ENCODE assay signal across 17 cellular contexts in genomic region chr14:58636129-58636528, GRCh38. TPM values are rescaled to one million over a fixed set of nuclear protein-coding genes. Genes with fewer than 3 reads are reported as not detected.
A peak's percentile ranks its signal among the peaks of the same experiment; 100 is the strongest.
DNase-seq lines count a peak whose midpoint lies in the region; ATAC-seq, FAIRE-seq and TF ChIP-seq lines count a peak whose summit lies in the region.
"Had no signal": no experiment of that assay in that cellular context is flagged by ENCODE, and none has a peak within 500 bp of the region (broad histone marks: within the 10 kb centered on the region; RNA-seq: fewer than 3 reads in every experiment).

No MANE protein-coding gene starts in this region.

- H3K27ac ChIP-seq in CD4-positive, CD25-positive, alpha-beta regulatory T cell (ENCODE audit: insufficient read depth, low read length, poor library complexity, severe bottlenecking): no peak overlapping the region
- H3K27ac ChIP-seq in ascending aorta: peak overlapping the region; percentile 99

- H3K4me3 Mint-ChIP-seq in CD4-positive, CD25-positive, alpha-beta regulatory T cell: peak overlapping the region in 3 of 4 donors; percentile 25 to 58 (median 38)
- peak overlapping the region; percentile 87 for H3K4me3 Mint-ChIP-seq in nephron progenitor cell

- H3K4me1 Mint-ChIP-seq in CD4-positive, CD25-positive, alpha-beta regulatory T cell: peaks cover 6 to 23% (median 11%) of the 10 kb centered on the region in 4 donors
- peaks cover 69% of the 10 kb centered on the region for H3K4me1 Mint-ChIP-seq in nephron progenitor cell

- H3K9me3 Mint-ChIP-seq in CD4-positive, CD25-positive, alpha-beta regulatory T cell: peaks cover 0 to 1% (median 0%) of the 10 kb centered on the region in 7 donors
- no peaks in the 10 kb centered on the region for H3K9me3 Mint-ChIP-seq in nephron progenitor cell

- intact Hi-C loops in ascending aorta (cut with DNase I): loop anchor here (2.0 to 10.0 kb wide), 6 partner anchors 96 to 846 kb away; partner anchors contain the start of genes JKAMP and L3HYPDH

- H3K27me3 ChIP-seq in CD4-positive, CD25-positive, alpha-beta regulatory T cell (ENCODE audit: control insufficient read depth, insufficient read depth, low read length): peaks cover 38% of the 10 kb centered on the region
- no peaks in the 10 kb centered on the region for H3K27me3 ChIP-seq in ascending aorta

- DNase-seq in CD4-positive, CD25-positive, alpha-beta regulatory T cell: no peak
- DNase-seq in GM18507 (ENCODE audit: extremely low spot score, insufficient read length, low read depth) (no peak), ascending aorta (ENCODE audit: low spot score in 2 of 2) (no peak), nephron progenitor cell (no peak), GM13976 (ENCODE audit: low spot score) (no peak), NCI-H187 (lab: John Stamatoyannopoulos, UW) (no peak)
- no peak for DNase-seq in stimulated activated CD8-positive, alpha-beta memory T cell treated with anti-CD3 and anti-CD28 coated beads, Interleukin-4, amount 100 ng/mL, for 48 hours
- DNase-seq: activated gamma-delta T cell, Caco-2, EL, esophagus squamous epithelium, left colon, NCI-H1417, NCI-H2107, NCI-H510A treated with DMSO at 0.1 percent for 48 hours, right cardiac atrium had no signal

- TF ChIP-seq CTCF in ascending aorta (IDR thresholded peaks at IDR 0.05) (no peak), nephron progenitor cell (IDR thresholded peaks at IDR 0.05) (no peak), GM13976 (IDR thresholded peaks at IDR 0.05; ENCODE audit: borderline replicate concordance, control extremely low read depth, extremely low read depth, insufficient read depth, missing control alignments) (no peak)

- peaks cover 60% of the 10 kb centered on the region for H3K27me3 Mint-ChIP-seq in CD4-positive, CD25-positive, alpha-beta regulatory T cell
- H3K27me3 Mint-ChIP-seq in nephron progenitor cell (ENCODE audit: low read depth, poor library complexity): no peaks in the 10 kb centered on the region

- H3K36me3 Mint-ChIP-seq in CD4-positive, CD25-positive, alpha-beta regulatory T cell: no peaks in the 10 kb centered on the region
- H3K36me3 Mint-ChIP-seq in nephron progenitor cell (ENCODE audit: low read depth): peaks cover 6% of the 10 kb centered on the region

- no peak overlapping the region for H3K4me3 ChIP-seq in CD4-positive, CD25-positive, alpha-beta regulatory T cell (ENCODE audit: low read depth, low read length)
- peak overlapping the region in 1 of 2 donors; percentile 99 for H3K4me3 ChIP-seq in ascending aorta

- ATAC-seq in CD4-positive, CD25-positive, alpha-beta regulatory T cell (ENCODE audit: low read depth in 2 of 2): no peak
- ATAC-seq in GM18858 (IDR thresholded peaks at IDR 0.05; ENCODE audit: unreplicated experiment): no peak
- ATAC-seq: left colon had no signal

- no peaks in the 10 kb centered on the region for H3K36me3 ChIP-seq in CD4-positive, CD25-positive, alpha-beta regulatory T cell (ENCODE audit: control insufficient read depth, insufficient read depth, low read length)
- H3K36me3 ChIP-seq in ascending aorta: peaks cover 3 to 5% of the 10 kb centered on the region in 2 donors
- H3K36me3 ChIP-seq: esophagus squamous epithelium had no signal

- in situ Hi-C loops in GM13976 (cut with MboI; ENCODE audit: low sequenced_read_pairs, unreplicated experiment): no loop called here

- H3K4me1 ChIP-seq in CD4-positive, CD25-positive, alpha-beta regulatory T cell (ENCODE audit: control insufficient read depth, insufficient read depth, low read length, poor library complexity, severe bottlenecking): peaks cover 13% of the 10 kb centered on the region
- H3K4me1 ChIP-seq in ascending aorta: peaks cover 0 to 12% of the 10 kb centered on the region in 2 donors

- no peak overlapping the region for H3K27ac Mint-ChIP-seq in CD4-positive, CD25-positive, alpha-beta regulatory T cell
- H3K27ac Mint-ChIP-seq in nephron progenitor cell: peak overlapping the region; percentile 45

- peak; percentile 55 for FAIRE-seq in GM18507 (lab: Jason Lieb, UNC)

- H3K9me3 ChIP-seq in CD4-positive, CD25-positive, alpha-beta regulatory T cell (ENCODE audit: control insufficient read depth in 2 of 2, low read length in 2 of 2): no peaks in the 10 kb centered on the region
- H3K9me3 ChIP-seq in ascending aorta: no peaks in the 10 kb centered on the region
- H3K9me3 ChIP-seq: Caco-2, esophagus squamous epithelium had no signal

RNA-seq across cellular contexts. Expression of gene DACT1, which starts 1.6 kb away (rescaled TPM):
- total RNA-seq in CD4-positive, CD25-positive, alpha-beta regulatory T cell: 2.0 TPM
- polyA plus RNA-seq in CD4-positive, CD25-positive, alpha-beta regulatory T cell: under 1 TPM in 3 of 4 donors, not detected in 1; 0.07 to 0.33 (median 0.13) TPM
- 46.0 TPM for total RNA-seq in ascending aorta

Comparison
In these comparisons a context has a peak if more than half of its experiments do, and no peak if none do; other contexts are left out.
1. RNA of gene DACT1, which starts 1.6 kb away (total RNA-seq): 46.0 TPM in ascending aorta (single experiment); 2.0 TPM in CD4-positive, CD25-positive, alpha-beta regulatory T cell (single experiment); every median in the first group is over 10 times any median in the second.